ENCODE assay signal across 11 cellular contexts in the genomic region with DNA sequence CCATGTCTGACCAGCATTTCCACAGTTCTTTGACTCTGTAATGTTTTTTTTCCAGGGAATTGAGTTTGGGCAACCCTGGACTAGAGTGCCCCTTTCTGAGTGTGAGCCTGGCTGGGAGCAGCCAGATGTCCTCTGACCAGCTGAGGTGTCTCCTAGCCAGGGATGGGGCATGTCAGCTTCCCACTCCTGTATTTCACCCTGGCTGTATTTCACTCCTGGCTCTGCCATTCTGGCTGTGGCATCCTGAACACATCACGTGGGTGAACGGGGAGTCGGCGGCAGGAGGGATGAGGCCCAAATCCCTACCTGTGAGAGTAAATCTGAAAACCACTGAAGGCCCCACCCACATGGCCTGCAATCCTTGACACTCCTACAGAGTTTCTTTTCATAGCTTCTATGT. TPM values are rescaled to one million over a fixed set of nuclear protein-coding genes. Genes with fewer than 3 reads are reported as not detected.
DNase-seq lines count a peak whose midpoint lies in the region; ATAC-seq and TF ChIP-seq lines count a peak whose summit lies in the region.
"Had no signal": no experiment of that assay in that cellular context is flagged by ENCODE, and none has a peak within 500 bp of the region (broad histone marks: within the 10 kb centered on the region; RNA-seq: fewer than 3 reads in every experiment).

No MANE protein-coding gene starts in this region.

- TF ChIP-seq EP300 in upper lobe of left lung (IDR thresholded peaks at IDR 0.05), result no peak

- H3K27ac ChIP-seq in muscle layer of colon (ENCODE audit: low read depth, low read length), result peak overlapping the region; percentile 37
- H3K27ac ChIP-seq in upper lobe of left lung, result peak overlapping the region; percentile 67 to 95 (median 87)

- H3K36me3 ChIP-seq in muscle layer of colon (ENCODE audit: insufficient read depth, low read length) (peaks cover 30% of the 10 kb centered on the region), upper lobe of left lung (peaks cover 0 to 44% (median 21%) of the 10 kb centered on the region in 4 donors)
- H3K36me3 ChIP-seq: BE2C had no signal

- H3K27me3 ChIP-seq in muscle layer of colon (ENCODE audit: control insufficient read depth in 1 of 2, insufficient read depth in 2 of 2, low read length in 2 of 2) (no peaks in the 10 kb centered on the region), upper lobe of left lung (no peaks in the 10 kb centered on the region)
- H3K27me3 ChIP-seq: BE2C had no signal

- ATAC-seq in activated naive CD8-positive, alpha-beta T cell treated with anti-CD3 and anti-CD28 coated beads, Interleukin-2, amount 50 U/mL, for 24 hours, result no peak
- no peak for ATAC-seq in upper lobe of left lung (ENCODE audit: low FRiP score in 2 of 2)

- no peaks in the 10 kb centered on the region for H3K27me3 Mint-ChIP-seq in activated naive CD4-positive, alpha-beta T cell treated with anti-CD3 and anti-CD28 coated beads, Interleukin-2, amount 50 U/mL, for 24 hours
- no peaks in the 10 kb centered on the region for H3K27me3 Mint-ChIP-seq in activated naive CD8-positive, alpha-beta T cell treated with anti-CD3 and anti-CD28 coated beads, Interleukin-2, amount 50 U/mL, for 24 hours

- H3K4me3 ChIP-seq in muscle layer of colon (ENCODE audit: low read depth in 1 of 2, low read length in 2 of 2) (no peak overlapping the region), upper lobe of left lung (no peak overlapping the region)
- H3K4me3 ChIP-seq: smooth muscle cell had no signal

- H3K4me1 Mint-ChIP-seq in activated naive CD4-positive, alpha-beta T cell treated with anti-CD3 and anti-CD28 coated beads, Interleukin-2, amount 50 U/mL, for 24 hours, result peaks cover 93% of the 10 kb centered on the region
- peaks cover 99% of the 10 kb centered on the region for H3K4me1 Mint-ChIP-seq in activated naive CD8-positive, alpha-beta T cell treated with anti-CD3 and anti-CD28 coated beads, Interleukin-2, amount 50 U/mL, for 24 hours

- TF ChIP-seq POLR2A in upper lobe of left lung (IDR thresholded peaks at IDR 0.05), result no peak

- WGBS in upper lobe of left lung, 2 donors, result 20 to 24% methylated on average over 4 of the region's 4 CpGs

- peak overlapping the region; percentile 80 for H3K4me3 Mint-ChIP-seq in activated naive CD4-positive, alpha-beta T cell treated with anti-CD3 and anti-CD28 coated beads, Interleukin-2, amount 50 U/mL, for 24 hours
- peak overlapping the region; percentile 80 for H3K4me3 Mint-ChIP-seq in activated naive CD8-positive, alpha-beta T cell treated with anti-CD3 and anti-CD28 coated beads, Interleukin-2, amount 50 U/mL, for 24 hours

- H3K4me1 ChIP-seq in muscle layer of colon (ENCODE audit: insufficient read depth, low read length), result peaks cover 18% of the 10 kb centered on the region
- H3K4me1 ChIP-seq in upper lobe of left lung, result peaks cover 45 to 71% (median 60%) of the 10 kb centered on the region in 4 donors

- DNase-seq in activated naive CD4-positive, alpha-beta T cell treated with Interleukin-2 at 50 U/mL for 16 hours, result no peak
- DNase-seq in activated naive CD8-positive, alpha-beta T cell treated with anti-CD3 and anti-CD28 coated beads, Interleukin-2, amount 50 U/mL, for 24 hours, result no peak
- DNase-seq in upper lobe of left lung (no peak), NCI-H510A treated with DMSO at 0.1 percent for 48 hours (lab: John Stamatoyannopoulos, UW) (no peak), NCI-H2196 (lab: John Stamatoyannopoulos, UW; ENCODE audit: unreplicated experiment) (no peak)
- no peak for DNase-seq in activated CD4-positive, CD25-positive, alpha-beta regulatory T cell treated with anti-CD3 and anti-CD28 coated beads, Interleukin-2, amount 50 U/mL, for 72 hours
- DNase-seq: NCI-H187 treated with DMSO at 0.1 percent for 48 hours had no signal

- no peak for TF ChIP-seq CTCF in upper lobe of left lung (IDR thresholded peaks at IDR 0.05)

- H3K9ac ChIP-seq in muscle layer of colon (ENCODE audit: low read length), result no peak overlapping the region

- peaks cover 11% of the 10 kb centered on the region for H3K36me3 Mint-ChIP-seq in activated naive CD4-positive, alpha-beta T cell treated with anti-CD3 and anti-CD28 coated beads, Interleukin-2, amount 50 U/mL, for 24 hours
- peaks cover 43% of the 10 kb centered on the region for H3K36me3 Mint-ChIP-seq in activated naive CD8-positive, alpha-beta T cell treated with anti-CD3 and anti-CD28 coated beads, Interleukin-2, amount 50 U/mL, for 24 hours (ENCODE audit: low read depth)

- no peaks in the 10 kb centered on the region for H3K9me3 ChIP-seq in muscle layer of colon (ENCODE audit: low read length)
- no peaks in the 10 kb centered on the region for H3K9me3 ChIP-seq in upper lobe of left lung
- H3K9me3 ChIP-seq: BE2C had no signal

- H3K27ac Mint-ChIP-seq in activated naive CD4-positive, alpha-beta T cell treated with anti-CD3 and anti-CD28 coated beads, Interleukin-2, amount 50 U/mL, for 24 hours, result peak overlapping the region; percentile 100
- H3K27ac Mint-ChIP-seq in activated naive CD8-positive, alpha-beta T cell treated with anti-CD3 and anti-CD28 coated beads, Interleukin-2, amount 50 U/mL, for 24 hours, result peak overlapping the region; percentile 100

- H3K9me3 Mint-ChIP-seq in activated naive CD4-positive, alpha-beta T cell treated with anti-CD3 and anti-CD28 coated beads, Interleukin-2, amount 50 U/mL, for 24 hours, result no peaks in the 10 kb centered on the region
- H3K9me3 Mint-ChIP-seq in activated naive CD8-positive, alpha-beta T cell treated with anti-CD3 and anti-CD28 coated beads, Interleukin-2, amount 50 U/mL, for 24 hours, result no peaks in the 10 kb centered on the region

RNA-seq across cellular contexts. Expression of a gene that starts 31.3 kb away (rescaled TPM):
- 10 to 100 TPM in 1 of 6 donors, 1 to 10 TPM in 5; 5.1 to 50.3 (median 6.2) TPM for total RNA-seq in upper lobe of left lung

RNA-seq across cellular contexts. Expression of a gene that starts 34.0 kb away (rescaled TPM):
- 10 to 100 TPM; 14.7 to 50.6 (median 31.0) TPM for total RNA-seq in upper lobe of left lung
